In the genomic region with DNA sequence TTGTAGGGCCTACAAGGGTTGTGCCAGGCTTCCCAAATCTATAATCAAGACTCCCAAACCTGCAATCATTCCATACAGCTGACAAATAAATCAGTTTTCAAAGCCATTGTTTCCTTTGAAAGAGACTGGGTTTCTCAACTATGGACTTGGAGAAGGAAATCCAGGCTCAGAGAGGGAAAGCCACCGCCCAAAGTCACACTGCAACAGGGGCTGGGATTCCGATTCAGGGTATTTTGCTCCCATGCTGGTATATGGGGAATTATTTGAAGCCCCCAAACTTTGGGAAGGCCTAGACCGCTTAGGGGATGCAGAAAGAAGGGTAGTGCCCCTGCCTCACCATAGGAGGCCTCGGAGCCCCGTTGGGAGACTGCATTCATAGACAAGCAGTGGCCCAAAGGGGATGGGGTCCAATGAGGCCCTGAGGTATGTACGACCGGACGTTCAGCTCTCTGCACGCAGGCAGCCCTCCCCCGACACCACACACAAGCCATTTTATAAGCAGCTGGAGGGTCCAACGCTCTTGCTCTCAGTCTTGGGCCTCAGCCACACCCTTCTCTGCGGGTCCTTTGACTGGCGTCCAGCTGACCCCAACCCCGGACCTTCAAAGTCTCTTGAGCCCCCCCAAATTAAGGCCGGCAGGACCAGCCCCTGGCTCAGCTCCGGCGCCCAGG, we compare ENCODE assay signal across 8 cellular contexts. TPM values are rescaled to one million over a fixed set of nuclear protein-coding genes. Genes with fewer than 3 reads are reported as not detected.
DNase-seq lines count a peak whose midpoint lies in the region; ATAC-seq and TF ChIP-seq lines count a peak whose summit lies in the region.

No MANE protein-coding gene starts in this region.

- H3K9me3 Mint-ChIP-seq in Calu3 (ENCODE audit: low read depth, unreplicated experiment), result no peaks in the 10 kb centered on the region

- H3K9me3 ChIP-seq in parathyroid adenoma (ENCODE audit: control insufficient read depth, low read length), result no peaks in the 10 kb centered on the region

- intact Hi-C loops in Calu3 (cut with micrococcal nuclease; ENCODE audit: unreplicated experiment), result no loop called here

- TF ChIP-seq CTCF in Calu3 (IDR thresholded peaks at IDR 0.05; ENCODE audit: unreplicated experiment), result no peak
- peak; percentile 17 for TF ChIP-seq CTCF in fibroblast of villous mesenchyme (IDR thresholded peaks at IDR 0.05; ENCODE audit: insufficient read depth, low read depth, low read length)
- TF ChIP-seq CTCF in parathyroid adenoma (IDR thresholded peaks at IDR 0.05), result no peak

- H3K79me2 ChIP-seq in parathyroid adenoma, result peaks cover 43% of the 10 kb centered on the region

- CTCF ChIA-PET in Calu3 (lab: Charles Lee), result interaction anchor here (0.6 to 1.4 kb wide), 5 partner anchors 15 to 377 kb away, joined by 3 to 4 read pairs (median 3); no protein-coding TSS in a partner anchor

- peak overlapping the region; percentile 67 for H3K4me3 Mint-ChIP-seq in Calu3 (ENCODE audit: low read depth, unreplicated experiment)

- H3K4me1 ChIP-seq in parathyroid adenoma, result peaks cover 17% of the 10 kb centered on the region

- peak overlapping the region; percentile 98 for H3K4me2 ChIP-seq in parathyroid adenoma (ENCODE audit: low read length)

- H3K27me3 Mint-ChIP-seq in Calu3 (ENCODE audit: unreplicated experiment), result peaks cover 13% of the 10 kb centered on the region

- H3K27ac Mint-ChIP-seq in Calu3 (ENCODE audit: unreplicated experiment), result no peak overlapping the region

- peaks cover 12% of the 10 kb centered on the region for H3K36me3 Mint-ChIP-seq in Calu3 (ENCODE audit: insufficient read depth, unreplicated experiment)

- H3K4me1 Mint-ChIP-seq in Calu3 (ENCODE audit: low read depth, unreplicated experiment), result peaks cover 10% of the 10 kb centered on the region

- ATAC-seq in HG02759 (IDR thresholded peaks at IDR 0.05; ENCODE audit: unreplicated experiment), result peak; percentile 18

- peak overlapping the region; percentile 99 for H2AFZ ChIP-seq in parathyroid adenoma

- H3K4me3 ChIP-seq in fibroblast of villous mesenchyme (ENCODE audit: low read depth, low read length) (peak overlapping the region; percentile 75), parathyroid adenoma (ENCODE audit: low read depth, low read length) (peak overlapping the region; percentile 90)

- BruUV-seq in Calu3 (replicated peaks; lab: Mats Ljungman, UMichigan), result no TSS peak

- DNase-seq in Calu3 (no peak), fibroblast of villous mesenchyme (ENCODE audit: low read depth) (no peak), COLO829 (ENCODE audit: low spot score) (no peak), globus pallidus (ENCODE audit: low spot score) (no peak), NCI-H2196 treated with DMSO at 0.1 percent for 48 hours (lab: John Stamatoyannopoulos, UW; ENCODE audit: unreplicated experiment) (no peak)
- DNase-seq in activated CD4-positive, alpha-beta T cell treated with anti-CD3 and anti-CD28 coated beads, Interleukin-2, amount 50 U/mL, for 48 hours, result peak; percentile 34 to 53

- H3K9ac ChIP-seq in parathyroid adenoma, result peak overlapping the region; percentile 86

- no peaks in the 10 kb centered on the region for H3K36me3 ChIP-seq in parathyroid adenoma (ENCODE audit: control insufficient read depth, insufficient read depth, low read length)

- no peaks in the 10 kb centered on the region for H3K27me3 ChIP-seq in parathyroid adenoma (ENCODE audit: control insufficient read depth, insufficient read depth, low read length)

- peak overlapping the region; percentile 88 for H3K27ac ChIP-seq in parathyroid adenoma

RNA-seq across cellular contexts. Expression of a gene that starts 0.7 kb away (rescaled TPM):
- total RNA-seq in Calu3 (2022), result 12.5 and 16.4 TPM in 2 replicates
- 501 and 537 TPM in 2 replicates for total RNA-seq in fibroblast of villous mesenchyme

Comparison
In these comparisons a context has a peak if more than half of its experiments do, and no peak if none do; other contexts are left out.
1. DNase-seq: peak in activated CD4-positive, alpha-beta T cell treated with anti-CD3 and anti-CD28 coated beads, Interleukin-2, amount 50 U/mL, for 48 hours (2 of 2); none in Calu3 (single experiment), fibroblast of villous mesenchyme (single experiment), COLO829 (single experiment), globus pallidus (single experiment) and NCI-H2196 treated with DMSO at 0.1 percent for 48 hours (single experiment).
2. RNA of a gene that starts 0.7 kb away (total RNA-seq): 501 to 537 TPM in fibroblast of villous mesenchyme; 12.5 to 16.4 TPM in Calu3; every median in the first group is over 10 times any median in the second.